Comparison of ENCODE assay signal across 1 cellular context in the genomic region with DNA sequence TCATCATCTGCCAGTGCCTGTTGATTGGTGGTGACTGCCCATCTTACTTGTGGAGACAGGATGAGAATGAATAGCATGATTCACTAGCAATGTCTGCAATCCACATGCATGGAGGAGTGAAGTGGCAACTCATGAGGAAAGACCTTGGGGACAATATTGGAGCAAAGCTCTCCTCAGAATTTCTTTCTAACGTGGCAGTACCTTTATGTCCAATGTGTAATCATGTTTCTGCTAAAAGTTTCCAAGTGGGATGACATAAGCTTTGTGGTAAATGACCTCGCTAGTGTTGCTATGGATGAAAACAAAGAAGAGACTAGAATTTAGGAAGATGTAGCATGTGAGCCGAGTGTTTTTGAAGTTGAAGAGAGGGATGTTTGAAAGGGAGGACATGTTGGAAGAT.
TF ChIP-seq lines count a peak whose summit lies in the region.

No MANE protein-coding gene starts in this region.

TF ChIP-seq in GM23338, 12 proteins besides CTCF, POLR2A, EP300 and RAD21 (continued from another document):
- TF ChIP-seq REST (IDR thresholded peaks at IDR 0.05; ENCODE audit: unreplicated experiment) = no peak
- TF ChIP-seq ZNF331 (CRISPR knock-in tag; IDR thresholded peaks at IDR 0.05; ENCODE audit: low read depth) = no peak
- TF ChIP-seq EZH2 (IDR thresholded peaks at IDR 0.05; ENCODE audit: low read depth, unreplicated experiment) = no peak
- no peak for TF ChIP-seq ZNF114 (CRISPR knock-in tag; IDR thresholded peaks at IDR 0.05)
- TF ChIP-seq, protein P1, sequence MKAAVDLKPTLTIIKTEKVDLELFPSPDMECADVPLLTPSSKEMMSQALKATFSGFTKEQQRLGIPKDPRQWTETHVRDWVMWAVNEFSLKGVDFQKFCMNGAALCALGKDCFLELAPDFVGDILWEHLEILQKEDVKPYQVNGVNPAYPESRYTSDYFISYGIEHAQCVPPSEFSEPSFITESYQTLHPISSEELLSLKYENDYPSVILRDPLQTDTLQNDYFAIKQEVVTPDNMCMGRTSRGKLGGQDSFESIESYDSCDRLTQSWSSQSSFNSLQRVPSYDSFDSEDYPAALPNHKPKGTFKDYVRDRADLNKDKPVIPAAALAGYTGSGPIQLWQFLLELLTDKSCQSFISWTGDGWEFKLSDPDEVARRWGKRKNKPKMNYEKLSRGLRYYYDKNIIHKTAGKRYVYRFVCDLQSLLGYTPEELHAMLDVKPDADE (IDR thresholded peaks at IDR 0.05) = no peak
- no peak for TF ChIP-seq POLR2AphosphoS5 (IDR thresholded peaks at IDR 0.05; ENCODE audit: low read depth)
- no peak for TF ChIP-seq NANOG (IDR thresholded peaks at IDR 0.05; ENCODE audit: borderline replicate concordance)
- no peak for TF ChIP-seq CREB1 (CRISPR knock-in tag; IDR thresholded peaks at IDR 0.05; ENCODE audit: low read depth)
- no peak for TF ChIP-seq JUNB (IDR thresholded peaks at IDR 0.05; ENCODE audit: unreplicated experiment)
